Comparison of ENCODE assay signal across 28 cellular contexts in the genomic region with DNA sequence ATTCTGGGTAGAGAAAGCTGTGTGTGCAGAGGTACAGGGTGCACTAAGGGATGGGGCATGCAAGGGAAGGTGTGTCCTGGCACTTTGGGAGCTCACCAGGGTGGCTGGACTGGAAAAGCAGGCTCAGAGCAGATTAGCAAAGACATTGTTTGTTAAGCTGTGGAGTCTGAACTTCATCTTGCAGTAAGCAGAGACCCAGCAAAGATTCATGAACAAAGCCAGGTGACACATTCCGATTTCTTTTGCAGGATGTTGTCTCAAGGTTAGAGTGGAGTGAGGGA.
"Had no signal": no experiment of that assay in that cellular context is flagged by ENCODE, and none has a peak within 500 bp of the region (broad histone marks: within the 10 kb centered on the region; RNA-seq: fewer than 3 reads in every experiment).

No MANE protein-coding gene starts in this region.

- H3K9me3 ChIP-seq: esophagus squamous epithelium, gastrocnemius medialis, left lung, spleen, testis had no signal

- H3K4me1 ChIP-seq: gastrocnemius medialis, testis had no signal

- H3K27ac Mint-ChIP-seq: activated CD4-positive, alpha-beta T cell treated with anti-CD3 and anti-CD28 coated beads, Interleukin-2, amount 10 ng/mL, durations not matched to agents 7 days and 5 days; activated CD8-positive, alpha-beta memory T cell treated with anti-CD3 and anti-CD28 coated beads, Interleukin-2, amount 10 ng/mL, durations not matched to agents 7 days and 5 days; activated CD8-positive, alpha-beta T cell treated with anti-CD3 and anti-CD28 coated beads for 36 hours; activated naive CD4-positive, alpha-beta T cell treated with anti-CD3 and anti-CD28 coated beads, Interleukin-2, amount 50 U/mL, for 72 hours; effector memory CD8-positive, alpha-beta T cell; naive thymus-derived CD4-positive, alpha-beta T cell; progenitor cell of endocrine pancreas had no signal

- H3K4me1 Mint-ChIP-seq: neural crest cell had no signal

- FAIRE-seq: colon, endothelial cell of umbilical vein had no signal

- H3K27ac ChIP-seq: brain microvascular endothelial cell, gastrocnemius medialis, left lung, testis, VCaP had no signal

- H3K27me3 Mint-ChIP-seq: activated CD4-positive, alpha-beta T cell treated with anti-CD3 and anti-CD28 coated beads, Interleukin-2, amount 10 ng/mL, durations not matched to agents 7 days and 5 days; activated CD8-positive, alpha-beta memory T cell treated with anti-CD3 and anti-CD28 coated beads, Interleukin-2, amount 10 ng/mL, durations not matched to agents 7 days and 5 days; activated CD8-positive, alpha-beta T cell treated with anti-CD3 and anti-CD28 coated beads for 36 hours; central memory CD8-positive, alpha-beta T cell; effector memory CD8-positive, alpha-beta T cell; naive thymus-derived CD4-positive, alpha-beta T cell; progenitor cell of endocrine pancreas had no signal

- DNase-seq: activated CD4-positive, alpha-beta T cell treated with anti-CD3 and anti-CD28 coated beads, Interleukin-2, amount 10 ng/mL, durations not matched to agents 7 days and 5 days; activated CD8-positive, alpha-beta memory T cell treated with anti-CD3 and anti-CD28 coated beads, Interleukin-2, amount 10 ng/mL, durations not matched to agents 7 days and 5 days; activated CD8-positive, alpha-beta T cell treated with anti-CD3 and anti-CD28 coated beads for 36 hours; activated T-cell treated with anti-CD3 and anti-CD28 coated beads for 4 hours; aorta; brain microvascular endothelial cell; effector memory CD8-positive, alpha-beta T cell; esophagus squamous epithelium; gastrocnemius medialis; hippocampal formation; kidney glomerular epithelial cell; left lung; naive thymus-derived CD4-positive, alpha-beta T cell; retina; stimulated activated CD4-positive, alpha-beta T cell treated with anti-CD3 and anti-CD28 coated beads, Interleukin-4, amount 100 ng/mL, for 1 hour; stimulated activated naive CD4-positive, alpha-beta T cell; testis; trophoblast cell had no signal

- H3K27me3 ChIP-seq: brain microvascular endothelial cell, esophagus squamous epithelium, gastrocnemius medialis, left lung, spleen, testis had no signal

- H3K4me3 ChIP-seq: esophagus squamous epithelium, gastrocnemius medialis, left lung, lung, spleen, testis had no signal

- H3K36me3 ChIP-seq: brain microvascular endothelial cell, gastrocnemius medialis, left lung had no signal

- ATAC-seq: activated CD4-positive, CD25-positive, alpha-beta regulatory T cell treated with anti-CD3 and anti-CD28 coated beads, Interleukin-2, amount 50 U/mL, for 24 hours; activated CD8-positive, alpha-beta memory T cell treated with anti-CD3 and anti-CD28 coated beads, Interleukin-2, amount 10 ng/mL, durations not matched to agents 7 days and 5 days; activated CD8-positive, alpha-beta T cell treated with anti-CD3 and anti-CD28 coated beads for 36 hours; activated naive CD4-positive, alpha-beta T cell treated with anti-CD3 and anti-CD28 coated beads, Interleukin-2, amount 50 U/mL, for 72 hours; effector memory CD8-positive, alpha-beta T cell; gastrocnemius medialis; left lung; naive thymus-derived CD4-positive, alpha-beta T cell had no signal

- H3K4me3 Mint-ChIP-seq: activated CD4-positive, alpha-beta T cell treated with anti-CD3 and anti-CD28 coated beads, Interleukin-2, amount 10 ng/mL, durations not matched to agents 7 days and 5 days; activated CD8-positive, alpha-beta memory T cell treated with anti-CD3 and anti-CD28 coated beads, Interleukin-2, amount 10 ng/mL, durations not matched to agents 7 days and 5 days; activated CD8-positive, alpha-beta T cell treated with anti-CD3 and anti-CD28 coated beads for 36 hours; central memory CD8-positive, alpha-beta T cell; effector memory CD8-positive, alpha-beta T cell; naive thymus-derived CD4-positive, alpha-beta T cell; neural crest cell had no signal

- H3K9me3 Mint-ChIP-seq: activated CD4-positive, alpha-beta T cell treated with anti-CD3 and anti-CD28 coated beads, Interleukin-2, amount 10 ng/mL, durations not matched to agents 7 days and 5 days; activated CD8-positive, alpha-beta T cell treated with anti-CD3 and anti-CD28 coated beads for 36 hours; activated naive CD4-positive, alpha-beta T cell treated with anti-CD3 and anti-CD28 coated beads, Interleukin-2, amount 50 U/mL, for 72 hours; central memory CD8-positive, alpha-beta T cell; effector memory CD8-positive, alpha-beta T cell; neural crest cell had no signal
